ENCODE assay signal across 9 cellular contexts in genomic region chr6:63437058-63437457, GRCh38.
"Had no signal": no experiment of that assay in that cellular context is flagged by ENCODE, and none has a peak within 500 bp of the region (broad histone marks: within the 10 kb centered on the region; RNA-seq: fewer than 3 reads in every experiment).

No MANE protein-coding gene starts in this region.

- H3K27me3 Mint-ChIP-seq: IgD-negative memory B cell had no signal

- H3K4me3 Mint-ChIP-seq: IgD-negative memory B cell had no signal

- ATAC-seq: K562 had no signal

- DNase-seq: IMR-90, Karpas-422, KBM-7, KG1 had no signal

- H3K4me2 ChIP-seq: KMS-11 had no signal

- H3K27ac ChIP-seq: HL-60, KMS-11 had no signal

- H3K9ac ChIP-seq: KMS-11 had no signal

- H3K4me3 ChIP-seq: K562 had no signal

- H3K36me3 Mint-ChIP-seq: IgD-negative memory B cell had no signal

- FAIRE-seq: HTR-8/SVneo, K562 had no signal
